In the genomic region with DNA sequence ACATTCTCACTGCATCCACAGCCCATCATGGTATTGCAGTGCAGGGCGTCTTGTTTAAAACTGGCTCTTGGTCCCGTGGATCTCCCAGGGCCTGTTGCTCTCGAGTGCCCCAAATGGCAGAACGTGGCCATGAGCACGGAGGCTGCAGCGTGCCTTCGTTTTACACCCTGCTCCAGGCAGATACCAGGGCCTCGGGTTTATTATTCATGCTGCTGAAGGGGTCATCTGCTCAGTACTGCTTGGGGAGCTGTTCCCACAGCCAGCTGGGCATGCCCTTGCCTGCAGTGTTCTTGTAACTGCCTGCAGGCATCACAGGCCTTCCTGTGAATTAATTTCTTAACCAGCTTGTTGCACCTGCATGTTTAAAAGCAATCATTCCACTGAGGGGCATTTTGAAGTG, we compare ENCODE assay signal across 8 cellular contexts.
DNase-seq lines count a peak whose midpoint lies in the region; ATAC-seq, FAIRE-seq and TF ChIP-seq lines count a peak whose summit lies in the region.

No MANE protein-coding gene starts in this region.

- H3K9me3 ChIP-seq in osteoblast (ENCODE audit: low read depth, low read length) (no peaks in the 10 kb centered on the region), ovary (no peaks in the 10 kb centered on the region)

- H3K4me3 ChIP-seq in osteoblast (ENCODE audit: insufficient read depth, low read length): no peak overlapping the region
- H3K4me3 ChIP-seq in ovary: no peak overlapping the region

- H3K27me3 ChIP-seq in osteoblast (ENCODE audit: insufficient read depth, low read length) (no peaks in the 10 kb centered on the region), ovary (no peaks in the 10 kb centered on the region)

- DNase-seq in HTR-8/SVneo (ENCODE audit: insufficient read length, low spot score) (peak; percentile 27), cerebellum (ENCODE audit: low spot score) (peak; percentile 80), osteoblast (ENCODE audit: insufficient read length, low spot score, missing footprints) (no peak), GM10266 (ENCODE audit: extremely low spot score) (no peak), ovary (no peak)

- intact Hi-C loops in ovary (cut with DNase I): loop anchor here in 1 of 4 donors (10.0 kb wide), 1 partner anchor 113 kb away; no protein-coding TSS in a partner anchor

- no peak for TF ChIP-seq POLR2A in ovary (IDR thresholded peaks at IDR 0.05)

- H3K4me1 ChIP-seq in osteoblast (ENCODE audit: insufficient read depth, low read length): peaks cover 26% of the 10 kb centered on the region
- peaks cover 18% of the 10 kb centered on the region for H3K4me1 ChIP-seq in ovary (ENCODE audit: insufficient read depth)

- 47 to 68% (median 57%) methylated on average over 8 of the region's 8 CpGs for WGBS in ovary, 3 donors

- TF ChIP-seq CTCF in VCaP (conservative IDR thresholded peaks at IDR 0.05) (no peak), osteoblast (IDR thresholded peaks at IDR 0.05; ENCODE audit: extremely low read depth, low read depth, low read length) (peak; percentile 43), GM10266 (IDR thresholded peaks at IDR 0.05; ENCODE audit: control insufficient read depth, insufficient read depth, low read depth, missing control alignments) (no peak), ovary (IDR thresholded peaks at IDR 0.05) (no peak)

- no peaks in the 10 kb centered on the region for H3K79me2 ChIP-seq in osteoblast (ENCODE audit: insufficient read depth, low read length)

- no peak overlapping the region for H3K4me2 ChIP-seq in osteoblast (ENCODE audit: insufficient read depth, low read length)

- H2AFZ ChIP-seq in osteoblast (ENCODE audit: low read length): no peak overlapping the region

- peaks cover 6% of the 10 kb centered on the region for H3K36me3 ChIP-seq in osteoblast (ENCODE audit: insufficient read depth, low read length)
- H3K36me3 ChIP-seq in ovary: no peaks in the 10 kb centered on the region

- peak overlapping the region; percentile 69 for H3K27ac ChIP-seq in VCaP
- no peak overlapping the region for H3K27ac ChIP-seq in osteoblast (ENCODE audit: low read depth, low read length)
- no peak overlapping the region for H3K27ac ChIP-seq in ovary

- peak; percentile 60 for FAIRE-seq in HTR-8/SVneo (lab: Jason Lieb, UNC)

- H4K20me1 ChIP-seq in osteoblast (ENCODE audit: insufficient read depth, low read length): no peaks in the 10 kb centered on the region

- no peak for TF ChIP-seq EP300 in ovary (IDR thresholded peaks at IDR 0.05)

- ATAC-seq in GM19324 (IDR thresholded peaks at IDR 0.05; ENCODE audit: low FRiP score, unreplicated experiment) (no peak), HG02610 (IDR thresholded peaks at IDR 0.05; ENCODE audit: unreplicated experiment) (no peak)

Comparison
In these comparisons a context has a peak if more than half of its experiments do, and no peak if none do; other contexts are left out.
1. DNase-seq: peak in HTR-8/SVneo (single experiment) and cerebellum (single experiment); none in osteoblast (single experiment), GM10266 (single experiment) and ovary (0 of 5).